ENCODE assay signal across 9 cellular contexts in the genomic region with DNA sequence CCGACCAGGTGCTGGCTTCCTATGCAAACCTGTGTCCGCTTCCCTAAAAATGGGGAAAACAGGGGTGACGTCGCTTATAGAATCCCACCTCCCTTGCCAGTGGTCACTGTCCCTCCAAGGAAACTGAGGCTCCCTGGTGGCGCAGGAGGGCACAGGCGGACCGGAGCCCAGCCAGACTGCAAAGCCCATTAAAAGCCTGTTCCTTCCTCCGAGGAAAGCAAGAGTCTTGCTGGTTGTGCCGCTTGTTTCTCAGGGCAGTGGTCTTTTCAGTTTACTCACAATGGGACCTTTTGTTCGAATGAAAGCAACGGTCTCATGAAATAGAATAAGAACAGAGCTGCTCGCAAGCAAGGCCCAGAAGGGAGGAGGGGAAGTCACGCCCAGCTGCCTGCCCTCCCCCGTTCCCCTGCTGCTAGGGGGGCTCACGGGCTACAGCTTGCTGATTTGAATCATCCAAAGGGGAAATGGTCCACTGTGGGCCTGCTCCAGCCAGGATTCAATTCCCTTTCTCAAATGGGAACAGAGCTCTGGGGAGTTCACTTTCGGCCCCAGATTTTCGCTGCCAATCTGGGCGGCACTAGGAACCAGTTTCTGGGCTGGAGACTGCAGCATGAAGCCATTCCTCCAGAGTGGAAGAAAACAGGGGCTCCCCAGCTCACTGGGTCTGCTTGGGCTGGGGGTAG. TPM values are rescaled to one million over a fixed set of nuclear protein-coding genes. Genes with fewer than 3 reads are reported as not detected.
A peak's percentile ranks its signal among the peaks of the same experiment; 100 is the strongest.
DNase-seq lines count a peak whose midpoint lies in the region; ATAC-seq and TF ChIP-seq lines count a peak whose summit lies in the region.
"Had no signal": no experiment of that assay in that cellular context is flagged by ENCODE, and none has a peak within 500 bp of the region (broad histone marks: within the 10 kb centered on the region; RNA-seq: fewer than 3 reads in every experiment).

No MANE protein-coding gene starts in this region.

- POLR2A ChIA-PET in activated CD4-positive, alpha-beta memory T cell treated with anti-CD3 and anti-CD28 coated beads for 36 hours (lab: Charles Lee) = interaction anchor here (1.0 kb wide), 1 partner anchor 8 kb away, joined by 4 read pairs; no protein-coding TSS in a partner anchor

- H3K9me3 ChIP-seq in gastroesophageal sphincter = no peaks in the 10 kb centered on the region
- H3K9me3 ChIP-seq in neuron (ENCODE audit: low read length) = no peaks in the 10 kb centered on the region

- no peak for TF ChIP-seq POLR2A in gastroesophageal sphincter (IDR thresholded peaks at IDR 0.05)

- no peak for TF ChIP-seq CTCF in gastroesophageal sphincter (IDR thresholded peaks at IDR 0.05)

- H3K4me3 ChIP-seq in gastroesophageal sphincter (no peak overlapping the region), neuron (ENCODE audit: low read length) (peak overlapping the region; percentile 9)

- no peak overlapping the region for H3K27ac Mint-ChIP-seq in activated CD4-positive, alpha-beta memory T cell treated with anti-CD3 and anti-CD28 coated beads for 36 hours

- H3K4me1 Mint-ChIP-seq in activated CD4-positive, alpha-beta memory T cell treated with anti-CD3 and anti-CD28 coated beads for 36 hours (ENCODE audit: low read depth) = peaks cover 37% of the 10 kb centered on the region

- DNase-seq in CD1c-positive myeloid dendritic cell (ENCODE audit: extremely low spot score) (peak; percentile 93), NCI-H2227 treated with DMSO at 0.1 percent for 48 hours (lab: John Stamatoyannopoulos, UW) (peak; percentile 45)
- no peak for DNase-seq in activated CD8-positive, alpha-beta memory T cell treated with anti-CD3 and anti-CD28 coated beads, Interleukin-2, amount 50 U/mL, for 48 hours
- DNase-seq in activated CD4-positive, alpha-beta T cell treated with anti-CD3 and anti-CD28 coated beads for 4 hours = no peak
- no peak for DNase-seq in activated CD4-positive, alpha-beta memory T cell treated with anti-CD3 and anti-CD28 coated beads for 36 hours
- DNase-seq: T-cell had no signal

- 30 to 32% methylated on average over 4 to 6 of the region's 18 CpGs for WGBS in gastroesophageal sphincter (ENCODE audit: low coverage in 1 of 2), 2 donors

- H3K27me3 ChIP-seq in gastroesophageal sphincter (peaks cover 14% of the 10 kb centered on the region), neuron (ENCODE audit: insufficient read depth, low read length) (no peaks in the 10 kb centered on the region)

- no peaks in the 10 kb centered on the region for H3K27me3 Mint-ChIP-seq in activated CD4-positive, alpha-beta memory T cell treated with anti-CD3 and anti-CD28 coated beads for 36 hours
- H3K27me3 Mint-ChIP-seq: T-cell had no signal

- no peak for TF ChIP-seq EP300 in gastroesophageal sphincter (IDR thresholded peaks at IDR 0.05)

- intact Hi-C loops in activated CD4-positive, alpha-beta memory T cell treated with anti-CD3 and anti-CD28 coated beads for 36 hours (cut with micrococcal nuclease) = loop anchor here (10.0 kb wide), 2 partner anchors 457 to 1313 kb away; partner anchors contain the start of genes ALKBH2 and UNG

- peak overlapping the region in 3 of 4 donors; percentile 53 to 76 (median 67) for H3K27ac ChIP-seq in gastroesophageal sphincter

- CTCF ChIA-PET in activated CD4-positive, alpha-beta memory T cell treated with anti-CD3 and anti-CD28 coated beads for 36 hours (lab: Charles Lee) = interaction anchor here (1.8 to 15.0 kb wide), 2 partner anchors 20 to 26 kb away, joined by 6 to 207 read pairs; no protein-coding TSS in a partner anchor

- no peaks in the 10 kb centered on the region for H3K9me3 Mint-ChIP-seq in activated CD4-positive, alpha-beta memory T cell treated with anti-CD3 and anti-CD28 coated beads for 36 hours
- H3K9me3 Mint-ChIP-seq: T-cell had no signal

- H2AFZ ChIP-seq in neuron (ENCODE audit: low read depth, low read length) = peak overlapping the region; percentile 24

- H3K36me3 ChIP-seq in gastroesophageal sphincter (no peaks in the 10 kb centered on the region), neuron (ENCODE audit: insufficient read depth, low read length) (no peaks in the 10 kb centered on the region)

- peaks cover 0 to 70% (median 15%) of the 10 kb centered on the region in 3 donors for H3K4me1 ChIP-seq in gastroesophageal sphincter
- H3K4me1 ChIP-seq in neuron (ENCODE audit: insufficient read depth, low read length) = peaks cover 42% of the 10 kb centered on the region

- peaks cover 1% of the 10 kb centered on the region for H3K36me3 Mint-ChIP-seq in activated CD4-positive, alpha-beta memory T cell treated with anti-CD3 and anti-CD28 coated beads for 36 hours
- H3K36me3 Mint-ChIP-seq: T-cell had no signal

- no peak overlapping the region for H3K4me3 Mint-ChIP-seq in activated CD4-positive, alpha-beta memory T cell treated with anti-CD3 and anti-CD28 coated beads for 36 hours
- H3K4me3 Mint-ChIP-seq: T-cell had no signal

- ATAC-seq in gastroesophageal sphincter (peak; percentile 42), GM18502 (IDR thresholded peaks at IDR 0.05; ENCODE audit: poor library complexity, unreplicated experiment) (no peak)
- ATAC-seq: T-cell had no signal

RNA-seq across cellular contexts. Expression of gene SELPLG, which starts 4.6 kb away (rescaled TPM):
- 10 to 100 TPM in 1 of 4 donors, 1 to 10 TPM in 3; 3.6 to 12.4 (median 5.5) TPM for total RNA-seq in gastroesophageal sphincter
- 10 to 100 TPM; 56.8 to 60.1 TPM for total RNA-seq in activated CD4-positive, alpha-beta memory T cell treated with anti-CD3 and anti-CD28 coated beads for 36 hours

RNA-seq across cellular contexts. Expression of gene TMEM119, which starts 40.4 kb away (rescaled TPM):
- 1 to 10 TPM; 2.3 to 5.9 (median 4.5) TPM for total RNA-seq in gastroesophageal sphincter
- under 1 TPM; 0.10 to 0.24 TPM for total RNA-seq in activated CD4-positive, alpha-beta memory T cell treated with anti-CD3 and anti-CD28 coated beads for 36 hours

Comparison
In these comparisons a context has a peak if more than half of its experiments do, and no peak if none do; other contexts are left out.
1. DNase-seq: peak in CD1c-positive myeloid dendritic cell (single experiment) and NCI-H2227 treated with DMSO at 0.1 percent for 48 hours (single experiment); none in activated CD8-positive, alpha-beta memory T cell treated with anti-CD3 and anti-CD28 coated beads, Interleukin-2, amount 50 U/mL, for 48 hours (single experiment), activated CD4-positive, alpha-beta T cell treated with anti-CD3 and anti-CD28 coated beads for 4 hours (0 of 2) and activated CD4-positive, alpha-beta memory T cell treated with anti-CD3 and anti-CD28 coated beads for 36 hours (single experiment).
2. RNA of gene SELPLG, which starts 4.6 kb away (total RNA-seq): 56.8 to 60.1 TPM in activated CD4-positive, alpha-beta memory T cell treated with anti-CD3 and anti-CD28 coated beads for 36 hours; 3.6 to 12.4 TPM in gastroesophageal sphincter; every median in the first group is over 4 times any median in the second.